ENCODE assay signal across 30 cellular contexts in the genomic region with DNA sequence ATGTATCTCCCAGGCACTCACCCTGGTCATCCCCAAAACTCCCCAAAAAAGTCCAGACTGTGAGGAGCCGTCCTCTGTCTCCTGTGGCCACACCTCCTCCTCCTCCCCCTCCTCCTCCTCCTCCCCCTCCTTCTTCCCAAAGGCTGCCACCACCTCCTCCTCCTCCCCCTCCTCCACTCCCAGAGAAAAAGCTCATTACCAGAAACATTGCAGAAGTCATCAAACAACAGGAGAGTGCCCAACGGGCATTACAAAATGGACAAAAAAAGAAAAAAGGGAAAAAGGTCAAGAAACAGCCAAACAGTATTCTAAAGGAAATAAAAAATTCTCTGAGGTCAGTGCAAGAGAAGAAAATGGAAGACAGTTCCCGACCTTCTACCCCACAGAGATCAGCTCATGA. TPM values are rescaled to one million over a fixed set of nuclear protein-coding genes. Genes with fewer than 3 reads are reported as not detected.
"Had no signal": no experiment of that assay in that cellular context is flagged by ENCODE, and none has a peak within 500 bp of the region (broad histone marks: within the 10 kb centered on the region; RNA-seq: fewer than 3 reads in every experiment).

No MANE protein-coding gene starts in this region.

- H3K4me3 ChIP-seq: esophagus squamous epithelium, hepatocyte, left lung, lower lobe of right lung, ovary, stomach, thyroid gland had no signal

- H3K4me3 Mint-ChIP-seq: effector memory CD8-positive, alpha-beta T cell; naive thymus-derived CD8-positive, alpha-beta T cell; nephron progenitor cell; stimulated activated effector memory CD8-positive, alpha-beta T cell treated with anti-CD3 and anti-CD28 coated beads, Interleukin-12 subunit alpha, Interleukin-12 subunit beta, amount 100 ng/mL, for 72 hours had no signal

- FAIRE-seq: endometrium, kidney had no signal

- H3K4me1 Mint-ChIP-seq: stimulated activated effector memory CD8-positive, alpha-beta T cell treated with anti-CD3 and anti-CD28 coated beads, Interleukin-12 subunit alpha, Interleukin-12 subunit beta, amount 100 ng/mL, for 72 hours had no signal

- H3K36me3 Mint-ChIP-seq: stimulated activated effector memory CD8-positive, alpha-beta T cell treated with anti-CD3 and anti-CD28 coated beads, Interleukin-12 subunit alpha, Interleukin-12 subunit beta, amount 100 ng/mL, for 72 hours had no signal

- H3K9me3 Mint-ChIP-seq: effector memory CD8-positive, alpha-beta T cell; stimulated activated effector memory CD8-positive, alpha-beta T cell treated with anti-CD3 and anti-CD28 coated beads, Interleukin-12 subunit alpha, Interleukin-12 subunit beta, amount 100 ng/mL, for 72 hours had no signal

- H3K36me3 ChIP-seq: esophagus squamous epithelium, left lung, lower lobe of right lung, ovary, stomach, thyroid gland had no signal

- H2AFZ ChIP-seq: hepatocyte had no signal

- H3K4me1 ChIP-seq: left lung, lower lobe of right lung, stomach, thyroid gland had no signal

- H3K9me3 ChIP-seq: esophagus squamous epithelium, left lung, lower lobe of right lung, ovary, stomach, thyroid gland had no signal

- H3K27ac ChIP-seq: esophagus squamous epithelium, hepatocyte, left lung, lower lobe of right lung, ovary, stomach, thyroid gland had no signal

- H3K27me3 ChIP-seq: hepatocyte, ovary, stomach, thyroid gland had no signal

- H3K4me2 ChIP-seq: hepatocyte had no signal

- H3K79me2 ChIP-seq: hepatocyte had no signal

- DNase-seq: cerebellar nuclear complex; cortex of kidney; effector memory CD8-positive, alpha-beta T cell; erythroblast; esophagus squamous epithelium; foreskin melanocyte; kidney; left lung; lower lobe of right lung; naive thymus-derived CD8-positive, alpha-beta T cell; nephron progenitor cell; occipital lobe; ovary; posterior cingulate gyrus; retina; stimulated activated CD4-positive, alpha-beta T cell treated with anti-CD3 and anti-CD28 coated beads, Interleukin-2, amount 100 ng/mL, for 24 hours; stimulated activated CD4-positive, alpha-beta T cell treated with anti-CD3 and anti-CD28 coated beads, Interleukin-4, amount 100 ng/mL, for 24 hours; stimulated activated naive CD4-positive, alpha-beta T cell treated with Interleukin-2 at 50 U/mL for 16 hours; stomach; thyroid gland; trophoblast cell had no signal

- H3K27ac Mint-ChIP-seq: effector memory CD8-positive, alpha-beta T cell; naive thymus-derived CD8-positive, alpha-beta T cell; nephron progenitor cell; stimulated activated effector memory CD8-positive, alpha-beta T cell treated with anti-CD3 and anti-CD28 coated beads, Interleukin-12 subunit alpha, Interleukin-12 subunit beta, amount 100 ng/mL, for 72 hours had no signal

- ATAC-seq: effector memory CD8-positive, alpha-beta T cell; left lung; lower lobe of right lung; naive thymus-derived CD8-positive, alpha-beta T cell; sciatic nerve; stimulated activated effector memory CD8-positive, alpha-beta T cell treated with anti-CD3 and anti-CD28 coated beads, Interleukin-12 subunit alpha, Interleukin-12 subunit beta, amount 100 ng/mL, for 72 hours had no signal

RNA-seq across cellular contexts. Expression of gene LMOD2, which starts 7.1 kb away (rescaled TPM):
- total RNA-seq: dermis microvascular lymphatic vessel endothelial cell; esophagus squamous epithelium; hepatocyte; kidney; left lung; lower lobe of right lung; mesenteric fat pad; naive thymus-derived CD8-positive, alpha-beta T cell; occipital lobe; sciatic nerve; stomach; subcutaneous adipose tissue; temporal lobe; thyroid gland had no signal
- polyA plus RNA-seq: hepatocyte, urinary bladder had no signal
